In the genomic region with DNA sequence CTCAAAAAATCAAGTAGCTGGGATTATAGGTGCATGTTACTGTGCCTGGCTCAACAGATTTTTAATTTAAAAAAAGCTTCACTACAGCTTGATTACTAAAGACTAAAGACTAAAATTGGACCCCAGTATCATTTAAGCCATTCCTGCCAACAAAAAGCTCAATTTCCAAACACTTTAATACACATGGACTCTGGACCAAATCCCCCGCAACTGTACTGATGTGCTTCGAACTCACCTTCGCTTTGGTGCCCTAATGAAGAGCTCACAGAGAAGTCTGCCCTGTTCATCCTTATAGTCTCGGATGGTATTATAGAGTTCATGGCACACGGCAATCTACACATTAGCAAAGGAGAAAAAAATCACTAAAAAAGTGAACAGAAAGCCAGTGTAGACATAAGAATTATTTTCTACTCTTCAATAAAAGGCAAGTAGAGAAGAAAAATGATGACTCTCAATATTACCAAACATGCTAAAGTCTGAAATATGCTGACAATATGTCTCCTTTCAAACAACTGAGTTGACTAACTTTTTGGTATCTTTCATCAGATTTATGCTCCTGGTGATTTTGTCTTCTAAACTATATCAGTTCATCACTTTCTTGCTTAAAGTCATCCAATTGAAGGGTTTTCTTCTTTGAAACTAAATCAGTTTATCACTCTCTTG, we compare ENCODE assay signal across 23 cellular contexts. TPM values are rescaled to one million over a fixed set of nuclear protein-coding genes. Genes with fewer than 3 reads are reported as not detected.
DNase-seq lines count a peak whose midpoint lies in the region; ATAC-seq and TF ChIP-seq lines count a peak whose summit lies in the region.
"Had no signal": no experiment of that assay in that cellular context is flagged by ENCODE, and none has a peak within 500 bp of the region (broad histone marks: within the 10 kb centered on the region; RNA-seq: fewer than 3 reads in every experiment).

No MANE protein-coding gene starts in this region.

- H3K9ac ChIP-seq in neural progenitor cell, result no peak overlapping the region

- H3K27me3 ChIP-seq in neural progenitor cell (no peaks in the 10 kb centered on the region), thyroid gland (no peaks in the 10 kb centered on the region)
- H3K27me3 ChIP-seq: gastrocnemius medialis, SJCRH30, stomach, upper lobe of left lung had no signal

- no peak overlapping the region for H3K4me3 ChIP-seq in neural progenitor cell
- H3K4me3 ChIP-seq in thyroid gland (replicated peaks in 1 of 3), result no peak overlapping the region
- H3K4me3 ChIP-seq: gastrocnemius medialis, lower lobe of right lung, SJCRH30, smooth muscle cell, stomach, upper lobe of left lung had no signal

- H3K9me3 ChIP-seq in neural progenitor cell (ENCODE audit: low read depth) (no peaks in the 10 kb centered on the region), thyroid gland (no peaks in the 10 kb centered on the region)
- H3K9me3 ChIP-seq: gastrocnemius medialis, lower lobe of right lung, SJCRH30, stomach, upper lobe of left lung had no signal

- H2AFZ ChIP-seq in neural progenitor cell (replicated peaks), result no peak overlapping the region

- H3F3A ChIP-seq in neural progenitor cell (ENCODE audit: low read depth), result peaks cover 4% of the 10 kb centered on the region

- ATAC-seq in GM19035 (IDR thresholded peaks at IDR 0.05; ENCODE audit: unreplicated experiment), result no peak
- ATAC-seq: esophagus mucosa, gastrocnemius medialis, lower lobe of right lung had no signal

- H3K9me3 Mint-ChIP-seq in activated CD4-positive, alpha-beta memory T cell treated with anti-CD3 and anti-CD28 coated beads for 36 hours, result no peaks in the 10 kb centered on the region
- H3K9me3 Mint-ChIP-seq in activated CD4-positive, alpha-beta memory T cell treated with anti-CD3 and anti-CD28 coated beads, Interleukin-2, amount 10 ng/mL, durations not matched to agents 7 days and 5 days, result no peaks in the 10 kb centered on the region
- H3K9me3 Mint-ChIP-seq in HFFc6 (no peaks in the 10 kb centered on the region), neural progenitor cell (no peaks in the 10 kb centered on the region)
- H3K9me3 Mint-ChIP-seq in dendritic cell treated with granulocyte-macrophage colony-stimulating factor and Interleukin-4, amounts not matched to agents 40 ng/mL and 50 ng/mL, for 4 days, result no peaks in the 10 kb centered on the region
- H3K9me3 Mint-ChIP-seq: activated CD4-positive, alpha-beta T cell treated with anti-CD3 and anti-CD28 coated beads, Interleukin-2, amount 10 ng/mL, durations not matched to agents 7 days and 5 days; IgD-negative memory B cell had no signal

- DNase-seq in activated CD4-positive, alpha-beta memory T cell treated with anti-CD3 and anti-CD28 coated beads for 36 hours, result no peak
- no peak for DNase-seq in activated CD4-positive, alpha-beta memory T cell treated with anti-CD3 and anti-CD28 coated beads, Interleukin-2, amount 10 ng/mL, durations not matched to agents 7 days and 5 days
- DNase-seq in HFFc6 (no peak), neural progenitor cell (ENCODE audit: low spot score) (no peak), G401 (ENCODE audit: low spot score) (no peak), thyroid gland (no peak)
- DNase-seq: activated CD4-positive, alpha-beta T cell treated with anti-CD3 and anti-CD28 coated beads, Interleukin-2, amount 10 ng/mL, durations not matched to agents 7 days and 5 days; activated naive CD4-positive, alpha-beta T cell; cerebellar nuclear complex; gastrocnemius medialis; lower lobe of right lung; NCI-H1436; NCI-H2107; NCI-H510A treated with DMSO at 0.1 percent for 48 hours; SJCRH30; stimulated activated CD4-positive, alpha-beta T cell treated with anti-CD3 and anti-CD28 coated beads, Interleukin-4, amount 100 ng/mL, for 24 hours; stomach; upper lobe of left lung had no signal

- H3K4me1 Mint-ChIP-seq in activated CD4-positive, alpha-beta memory T cell treated with anti-CD3 and anti-CD28 coated beads for 36 hours (ENCODE audit: low read depth), result peaks cover 58% of the 10 kb centered on the region
- peaks cover 44% of the 10 kb centered on the region for H3K4me1 Mint-ChIP-seq in activated CD4-positive, alpha-beta memory T cell treated with anti-CD3 and anti-CD28 coated beads, Interleukin-2, amount 10 ng/mL, durations not matched to agents 7 days and 5 days
- H3K4me1 Mint-ChIP-seq in HFFc6 (ENCODE audit: low read depth) (peaks cover 37% of the 10 kb centered on the region), neural progenitor cell (peaks cover 11% of the 10 kb centered on the region)
- H3K4me1 Mint-ChIP-seq in dendritic cell treated with granulocyte-macrophage colony-stimulating factor and Interleukin-4, amounts not matched to agents 40 ng/mL and 50 ng/mL, for 4 days (ENCODE audit: low read depth), result peaks cover 51% of the 10 kb centered on the region

- POLR2A ChIA-PET in activated CD4-positive, alpha-beta memory T cell treated with anti-CD3 and anti-CD28 coated beads for 36 hours (lab: Charles Lee), result interaction anchor here (1.4 kb wide), 1 partner anchor 8 kb away, joined by 3 read pairs; no protein-coding TSS in a partner anchor
- POLR2A ChIA-PET in activated CD4-positive, alpha-beta memory T cell treated with anti-CD3 and anti-CD28 coated beads, Interleukin-2, amount 10 ng/mL, durations not matched to agents 7 days and 5 days (lab: Charles Lee), result interaction anchor here (0.9 to 1.5 kb wide), 5 partner anchors 9 to 141 kb away, joined by 3 to 5 read pairs (median 3); no protein-coding TSS in a partner anchor

- intact Hi-C loops in activated CD4-positive, alpha-beta memory T cell treated with anti-CD3 and anti-CD28 coated beads for 36 hours (cut with micrococcal nuclease), result no loop called here
- intact Hi-C loops in dendritic cell treated with granulocyte-macrophage colony-stimulating factor and Interleukin-4, amounts not matched to agents 40 ng/mL and 50 ng/mL, for 4 days (cut with micrococcal nuclease), result no loop called here
- intact Hi-C loops in thyroid gland (cut with DNase I), result no loop called here

- H3K27ac ChIP-seq in neural progenitor cell (no peak overlapping the region), thyroid gland (no peak overlapping the region)
- H3K27ac ChIP-seq: lower lobe of right lung, SJCRH30 had no signal

- no peaks in the 10 kb centered on the region for H3K4me1 ChIP-seq in neural progenitor cell
- peaks cover 4 to 20% of the 10 kb centered on the region in 2 donors for H3K4me1 ChIP-seq in thyroid gland
- H3K4me1 ChIP-seq: SJCRH30 had no signal

- TF ChIP-seq CTCF in HFFc6 (IDR thresholded peaks at IDR 0.05) (no peak), neural progenitor cell (IDR thresholded peaks at IDR 0.05) (no peak), thyroid gland (IDR thresholded peaks at IDR 0.05) (no peak)

- H3K27me3 Mint-ChIP-seq in activated CD4-positive, alpha-beta memory T cell treated with anti-CD3 and anti-CD28 coated beads for 36 hours, result no peaks in the 10 kb centered on the region
- no peaks in the 10 kb centered on the region for H3K27me3 Mint-ChIP-seq in activated CD4-positive, alpha-beta memory T cell treated with anti-CD3 and anti-CD28 coated beads, Interleukin-2, amount 10 ng/mL, durations not matched to agents 7 days and 5 days
- no peaks in the 10 kb centered on the region; the same call in none of the 2 replicates for H3K27me3 Mint-ChIP-seq in HFFc6 (ENCODE audit: insufficient read depth)
- H3K27me3 Mint-ChIP-seq in dendritic cell treated with granulocyte-macrophage colony-stimulating factor and Interleukin-4, amounts not matched to agents 40 ng/mL and 50 ng/mL, for 4 days, result no peaks in the 10 kb centered on the region
- no peaks in the 10 kb centered on the region for H3K27me3 Mint-ChIP-seq in neural progenitor cell (ENCODE audit: insufficient read depth, low read depth)
- H3K27me3 Mint-ChIP-seq: activated CD4-positive, alpha-beta T cell treated with anti-CD3 and anti-CD28 coated beads, Interleukin-2, amount 10 ng/mL, durations not matched to agents 7 days and 5 days; IgD-negative memory B cell had no signal

- peaks cover 68% of the 10 kb centered on the region for H3K79me2 ChIP-seq in neural progenitor cell (ENCODE audit: low read depth)

- WGBS in thyroid gland, 2 donors, result 97 to 99% methylated on average over 5 of the region's 5 CpGs

- peaks cover 9% of the 10 kb centered on the region for H4K20me1 ChIP-seq in neural progenitor cell (ENCODE audit: low read depth)

- H3K4me3 Mint-ChIP-seq in activated CD4-positive, alpha-beta memory T cell treated with anti-CD3 and anti-CD28 coated beads for 36 hours, result no peak overlapping the region
- H3K4me3 Mint-ChIP-seq in activated CD4-positive, alpha-beta memory T cell treated with anti-CD3 and anti-CD28 coated beads, Interleukin-2, amount 10 ng/mL, durations not matched to agents 7 days and 5 days, result no peak overlapping the region
- H3K4me3 Mint-ChIP-seq in HFFc6, result no peak overlapping the region
- no peak overlapping the region for H3K4me3 Mint-ChIP-seq in dendritic cell treated with granulocyte-macrophage colony-stimulating factor and Interleukin-4, amounts not matched to agents 40 ng/mL and 50 ng/mL, for 4 days
- no peak overlapping the region for H3K4me3 Mint-ChIP-seq in neural progenitor cell
- H3K4me3 Mint-ChIP-seq: activated CD4-positive, alpha-beta T cell treated with anti-CD3 and anti-CD28 coated beads, Interleukin-2, amount 10 ng/mL, durations not matched to agents 7 days and 5 days had no signal

- H3K36me3 Mint-ChIP-seq in activated CD4-positive, alpha-beta memory T cell treated with anti-CD3 and anti-CD28 coated beads for 36 hours, result peaks cover 45% of the 10 kb centered on the region
- H3K36me3 Mint-ChIP-seq in activated CD4-positive, alpha-beta memory T cell treated with anti-CD3 and anti-CD28 coated beads, Interleukin-2, amount 10 ng/mL, durations not matched to agents 7 days and 5 days (ENCODE audit: low read depth), result peaks cover 65% of the 10 kb centered on the region
- H3K36me3 Mint-ChIP-seq in HFFc6 (ENCODE audit: low read depth) (peaks cover 42% of the 10 kb centered on the region), neural progenitor cell (peaks cover 33% of the 10 kb centered on the region)
- peaks cover 84% of the 10 kb centered on the region for H3K36me3 Mint-ChIP-seq in dendritic cell treated with granulocyte-macrophage colony-stimulating factor and Interleukin-4, amounts not matched to agents 40 ng/mL and 50 ng/mL, for 4 days (ENCODE audit: low read depth)

- in situ Hi-C loops in G401 (cut with HindIII; ENCODE audit: low sequenced_read_pairs), result no loop called here

- CTCF ChIA-PET in activated CD4-positive, alpha-beta memory T cell treated with anti-CD3 and anti-CD28 coated beads for 36 hours (lab: Charles Lee), result no interaction called here
- CTCF ChIA-PET in activated CD4-positive, alpha-beta memory T cell treated with anti-CD3 and anti-CD28 coated beads, Interleukin-2, amount 10 ng/mL, durations not matched to agents 7 days and 5 days (lab: Charles Lee), result interaction anchor here (0.5 to 1.0 kb wide), 2 partner anchors 26 to 250 kb away, joined by 3 read pairs; no protein-coding TSS in a partner anchor

- TF ChIP-seq POLR2A in thyroid gland (IDR thresholded peaks at IDR 0.05), result no peak

- H3K36me3 ChIP-seq in neural progenitor cell (peaks cover 19% of the 10 kb centered on the region), thyroid gland (peaks cover 31 to 34% of the 10 kb centered on the region in 2 donors)

- H3K27ac Mint-ChIP-seq in activated CD4-positive, alpha-beta memory T cell treated with anti-CD3 and anti-CD28 coated beads for 36 hours, result peak overlapping the region; percentile 68
- H3K27ac Mint-ChIP-seq in activated CD4-positive, alpha-beta memory T cell treated with anti-CD3 and anti-CD28 coated beads, Interleukin-2, amount 10 ng/mL, durations not matched to agents 7 days and 5 days, result no peak overlapping the region
- peak overlapping the region; percentile 50; the same call in 1 of the 2 replicates for H3K27ac Mint-ChIP-seq in HFFc6
- peak overlapping the region; percentile 22 for H3K27ac Mint-ChIP-seq in dendritic cell treated with granulocyte-macrophage colony-stimulating factor and Interleukin-4, amounts not matched to agents 40 ng/mL and 50 ng/mL, for 4 days
- H3K27ac Mint-ChIP-seq in neural progenitor cell, result peak overlapping the region; percentile 80
- H3K27ac Mint-ChIP-seq: activated CD4-positive, alpha-beta T cell treated with anti-CD3 and anti-CD28 coated beads, Interleukin-2, amount 10 ng/mL, durations not matched to agents 7 days and 5 days had no signal

- no peak overlapping the region for H3K4me2 ChIP-seq in neural progenitor cell
- H3K4me2 ChIP-seq: smooth muscle cell had no signal

RNA-seq across cellular contexts. Expression of a gene that starts 7.3 kb away (rescaled TPM):
- 10 to 100 TPM; 52.3 to 59.2 TPM for total RNA-seq in activated CD4-positive, alpha-beta memory T cell treated with anti-CD3 and anti-CD28 coated beads for 36 hours
- total RNA-seq in activated CD4-positive, alpha-beta memory T cell treated with anti-CD3 and anti-CD28 coated beads, Interleukin-2, amount 10 ng/mL, durations not matched to agents 7 days and 5 days, result 10 to 100 TPM; 69.0 to 70.2 TPM
- 10 to 100 TPM; 44.1 to 64.2 (median 56.0) TPM for total RNA-seq in HFFc6 (2021; fragmentation: NEBNext Ultra II Directional; extraction: Animal tissue kit (Norgen Biotek cat#: 25700))
- total RNA-seq in neural progenitor cell (ENCODE audit: low replicate concordance) (88.6 and 116 TPM in 2 replicates), thyroid gland (100 to 1,000 TPM; 111 to 165 (median 125) TPM)
- 21.6 and 38.4 TPM in 2 replicates for total RNA-seq in G401 (2014; rRNA removed; shearing (Covaris generic))

RNA-seq across cellular contexts. Expression of a gene that starts 7.4 kb away (rescaled TPM):
- total RNA-seq in activated CD4-positive, alpha-beta memory T cell treated with anti-CD3 and anti-CD28 coated beads for 36 hours, result 100 to 1,000 TPM; 167 to 172 TPM
- total RNA-seq in activated CD4-positive, alpha-beta memory T cell treated with anti-CD3 and anti-CD28 coated beads, Interleukin-2, amount 10 ng/mL, durations not matched to agents 7 days and 5 days, result 10 to 100 TPM; 66.8 to 67.5 TPM
- 10 to 100 TPM; 77.1 to 87.9 (median 80.9) TPM for total RNA-seq in HFFc6 (2021; fragmentation: NEBNext Ultra II Directional; extraction: Animal tissue kit (Norgen Biotek cat#: 25700))
- total RNA-seq in neural progenitor cell (ENCODE audit: low replicate concordance) (113 and 169 TPM in 2 replicates), thyroid gland (10 to 100 TPM; 39.2 to 68.4 (median 41.7) TPM)
- total RNA-seq in G401 (2014; rRNA removed; shearing (Covaris generic)), result 127 and 216 TPM in 2 replicates

RNA-seq across cellular contexts. Expression of a gene that starts 27.2 kb away (rescaled TPM):
- total RNA-seq in activated CD4-positive, alpha-beta memory T cell treated with anti-CD3 and anti-CD28 coated beads for 36 hours, result 10 to 100 TPM; 34.1 to 36.9 TPM
- 10 to 100 TPM; 43.4 to 46.7 TPM for total RNA-seq in activated CD4-positive, alpha-beta memory T cell treated with anti-CD3 and anti-CD28 coated beads, Interleukin-2, amount 10 ng/mL, durations not matched to agents 7 days and 5 days
- total RNA-seq in HFFc6 (2021; fragmentation: NEBNext Ultra II Directional; extraction: Animal tissue kit (Norgen Biotek cat#: 25700)), result 10 to 100 TPM; 72.6 to 90.9 (median 88.5) TPM
- 76.3 and 88.0 TPM in 2 replicates for total RNA-seq in neural progenitor cell (ENCODE audit: low replicate concordance)
- total RNA-seq in G401 (2014; rRNA removed; shearing (Covaris generic)), result 77.8 and 104 TPM in 2 replicates
- 100 to 1,000 TPM in 3 of 4 donors, 10 to 100 TPM in 1; 97.8 to 145 (median 107) TPM for total RNA-seq in thyroid gland

RNA-seq across cellular contexts. Expression of a gene that starts 27.5 kb away (rescaled TPM):
- total RNA-seq in activated CD4-positive, alpha-beta memory T cell treated with anti-CD3 and anti-CD28 coated beads for 36 hours, result 100 to 1,000 TPM; 132 TPM
- total RNA-seq in activated CD4-positive, alpha-beta memory T cell treated with anti-CD3 and anti-CD28 coated beads, Interleukin-2, amount 10 ng/mL, durations not matched to agents 7 days and 5 days, result 100 to 1,000 TPM; 107 to 108 TPM
- 100 to 1,000 TPM; 179 to 209 (median 193) TPM for total RNA-seq in HFFc6 (2021; fragmentation: NEBNext Ultra II Directional; extraction: Animal tissue kit (Norgen Biotek cat#: 25700))
- total RNA-seq in neural progenitor cell (ENCODE audit: low replicate concordance) (142 and 162 TPM in 2 replicates), thyroid gland (100 to 1,000 TPM; 134 to 263 (median 185) TPM)
- total RNA-seq in G401 (2014; rRNA removed; shearing (Covaris generic)), result 80.3 and 99.9 TPM in 2 replicates
